8 cellular contexts compared by ENCODE assay signal in genomic region chr1:6700853-6701436, GRCh38. TPM values are rescaled to one million over a fixed set of nuclear protein-coding genes. Genes with fewer than 3 reads are reported as not detected.
DNase-seq lines count a peak whose midpoint lies in the region; ATAC-seq, FAIRE-seq and TF ChIP-seq lines count a peak whose summit lies in the region.

No MANE protein-coding gene starts in this region.

- no peak for TF ChIP-seq POLR2A in GM18505 (IDR thresholded peaks at IDR 0.05; ENCODE audit: borderline replicate concordance, extremely low read depth, insufficient read depth, insufficient read length)

- H3K27ac ChIP-seq in kidney (ENCODE audit: low read depth in 2 of 2, low read length in 2 of 2) = peak overlapping the region; percentile 66 to 85
- peak overlapping the region; percentile 45 to 62 for H3K27ac ChIP-seq in thoracic aorta

- intact Hi-C loops in kidney (cut with DNase I) = no loop called here

- ATAC-seq in HG02642 (IDR thresholded peaks at IDR 0.05; ENCODE audit: poor library complexity, unreplicated experiment) (peak; percentile 17), thoracic aorta (ENCODE audit: insufficient number of reproducible peaks, low FRiP score, low read depth) (no peak), GM18505 (IDR thresholded peaks at IDR 0.05; ENCODE audit: unreplicated experiment) (no peak)

- no peaks in the 10 kb centered on the region for H3K27me3 ChIP-seq in thoracic aorta (replicated peaks; ENCODE audit: insufficient read depth)

- peak overlapping the region; percentile 92 for H3K4me3 Mint-ChIP-seq in activated naive CD8-positive, alpha-beta T cell

- H3K4me1 ChIP-seq in kidney (ENCODE audit: control insufficient read depth in 1 of 2, insufficient read depth in 1 of 2, low read depth in 1 of 2, low read length in 2 of 2) (peaks cover 13 to 15% of the 10 kb centered on the region in 2 donors), thoracic aorta (ENCODE audit: control insufficient read depth in 1 of 2, low read depth in 2 of 2) (peaks cover 11 to 16% of the 10 kb centered on the region in 2 donors)

- no peaks in the 10 kb centered on the region for H3K36me3 Mint-ChIP-seq in activated naive CD8-positive, alpha-beta T cell

- H3K4me3 ChIP-seq in AG10803 (ENCODE audit: low read length) = peak overlapping the region; percentile 96
- H3K4me3 ChIP-seq in kidney (ENCODE audit: low read length in 2 of 2) = peak overlapping the region; percentile 90 to 96
- peak overlapping the region; percentile 81 for H3K4me3 ChIP-seq in thoracic aorta

- no peak for FAIRE-seq in kidney (lab: Jason Lieb, UNC)

- TF ChIP-seq CTCF in AG10803 (conservative IDR thresholded peaks at IDR 0.05; ENCODE audit: low read length) = no peak
- TF ChIP-seq CTCF in kidney (IDR thresholded peaks at IDR 0.05; ENCODE audit: borderline replicate concordance, extremely low read depth, insufficient read depth) = no peak
- no peak for TF ChIP-seq CTCF in thoracic aorta (IDR thresholded peaks at IDR 0.05)

- peak overlapping the region; percentile 89 for H3K27ac Mint-ChIP-seq in activated naive CD8-positive, alpha-beta T cell

- DNase-seq in AG10803 (ENCODE audit: low read depth) (no peak), kidney (no peak), thoracic aorta (ENCODE audit: low spot score) (no peak), H4 (ENCODE audit: low spot score) (no peak), GDM1 (lab: John Stamatoyannopoulos, UW) (no peak)

- no peaks in the 10 kb centered on the region for H3K9me3 ChIP-seq in kidney (ENCODE audit: control insufficient read depth in 1 of 2, low read length in 2 of 2)
- no peaks in the 10 kb centered on the region for H3K9me3 ChIP-seq in thoracic aorta

- peak overlapping the region; percentile 89 to 99 for H3K9ac ChIP-seq in kidney (ENCODE audit: low read length in 2 of 2)

- H3K36me3 ChIP-seq in kidney (ENCODE audit: control insufficient read depth in 1 of 2, insufficient read depth in 2 of 2, low read length in 2 of 2) (no peaks in the 10 kb centered on the region), thoracic aorta (no peaks in the 10 kb centered on the region)

- peaks cover 23% of the 10 kb centered on the region for H3K4me1 Mint-ChIP-seq in activated naive CD8-positive, alpha-beta T cell (ENCODE audit: low read depth)

- no peaks in the 10 kb centered on the region for H3K9me3 Mint-ChIP-seq in activated naive CD8-positive, alpha-beta T cell (ENCODE audit: low read depth)

- H3K27me3 Mint-ChIP-seq in activated naive CD8-positive, alpha-beta T cell = no peaks in the 10 kb centered on the region

RNA-seq across cellular contexts. Expression of gene DNAJC11, which starts 0.7 kb away (rescaled TPM):
- total RNA-seq in kidney (44.6 TPM), thoracic aorta (10 to 100 TPM; 19.4 to 40.4 TPM)
- polyA plus RNA-seq in kidney (ENCODE audit: insufficient read depth, low read depth, low replicate concordance) = 49.8 TPM
- total RNA-seq in H4 (2014; rRNA removed; shearing (Covaris generic)) = 33.4 and 36.5 TPM in 2 replicates
